ENCODE assay signal across 8 cellular contexts in genomic region chr10:103884681-103885139, GRCh38. TPM values are rescaled to one million over a fixed set of nuclear protein-coding genes. Genes with fewer than 3 reads are reported as not detected.
A peak's percentile ranks its signal among the peaks of the same experiment; 100 is the strongest.
DNase-seq lines count a peak whose midpoint lies in the region; ATAC-seq, FAIRE-seq and TF ChIP-seq lines count a peak whose summit lies in the region.

No MANE protein-coding gene starts in this region.

- BruUV-seq in K562 (replicated peaks; lab: Mats Ljungman, UMichigan) = no TSS peak

- TF ChIP-seq RAD21 in K562 (CRISPR knock-in tag; conservative IDR thresholded peaks at IDR 0.05 in 1 of 2, IDR thresholded peaks at IDR 0.05 in 1 of 2) = peak; percentile 61 to 72

- no peaks in the 10 kb centered on the region for H4K20me1 ChIP-seq in K562 (replicated peaks; ENCODE audit: control insufficient read depth, insufficient read depth, low read length)

- no peaks in the 10 kb centered on the region for H3K9me1 ChIP-seq in K562 (ENCODE audit: control insufficient read depth, insufficient read depth, low read length)

- no peak for TF ChIP-seq POLR2A in K562 (conservative IDR thresholded peaks at IDR 0.05)

- no peak overlapping the region for H3K27ac ChIP-seq in K562 (ENCODE audit: extremely low read depth, low read depth, low read length)

- no peaks in the 10 kb centered on the region for H3K4me1 ChIP-seq in K562 (replicated peaks in 1 of 2; ENCODE audit: control insufficient read depth in 2 of 2, insufficient read depth in 2 of 2, low read length in 2 of 2)

- H3K79me2 ChIP-seq in K562 (ENCODE audit: control insufficient read depth, insufficient read depth, low read length) = no peaks in the 10 kb centered on the region

- in situ Hi-C loops in K562 (cut with MboI) = loop anchor here (5.0 to 10.0 kb wide), 2 partner anchors 83 to 170 kb away; partner anchors contain the start of gene SLK

- H3K4me3 ChIP-seq in K562 = no peak overlapping the region

- POLR2A ChIA-PET in K562 (lab: Yijun Ruan, JAX) = no interaction called here

- intact Hi-C loops in K562 (cut with micrococcal nuclease) = loop anchor here (1.0 to 10.0 kb wide), 5 partner anchors 83 to 468 kb away; partner anchors contain the start of genes CFAP58 and SLK

- TF ChIP-seq EP300 in K562 (IDR thresholded peaks at IDR 0.05; ENCODE audit: low read length) = no peak

- peaks cover 5% of the 10 kb centered on the region; the same call in 1 of the 3 replicates for H3K36me3 ChIP-seq in K562 (ENCODE audit: control insufficient read depth, insufficient read depth, low read length)

- H3K9me3 ChIP-seq in K562 (replicated peaks; ENCODE audit: control insufficient read depth, insufficient read depth, low read depth, low read length) = no peaks in the 10 kb centered on the region

- H2AFZ ChIP-seq in K562 (ENCODE audit: low read depth, low read length) = no peak overlapping the region

- FAIRE-seq in K562 (lab: Jason Lieb, UNC) = peak; percentile 85

- peak; percentile 57 to 75 (median 66) for TF ChIP-seq CTCF in K562 (IDR thresholded peaks at IDR 0.05 in 2 of 3, conservative IDR thresholded peaks at IDR 0.05 in 1 of 3; ENCODE audit: insufficient read depth in 2 of 3, low read depth in 1 of 3, low read length in 3 of 3)

- DNase-seq in NOMO-1 (lab: John Stamatoyannopoulos, UW; ENCODE audit: unreplicated experiment in 2 of 2) = peak; percentile 30 to 46
- no peak for DNase-seq in NOMO-1 treated with dmso at 0.1 percent for 144 hours (lab: John Stamatoyannopoulos, UW; ENCODE audit: unreplicated experiment)
- DNase-seq in NCI-H748 treated with DMSO at 0.1 percent for 48 hours (lab: John Stamatoyannopoulos, UW) = peak; percentile 33
- peak; percentile 54 to 59 (median 54) for DNase-seq in K562 (ENCODE audit: extremely low read depth in 1 of 4, low spot score in 3 of 4)
- DNase-seq in iPS-NIHi11 (ENCODE audit: low spot score) = peak; percentile 84
- DNase-seq in superior temporal gyrus (ENCODE audit: extremely low spot score) = peak; percentile 88

- CTCF ChIA-PET in K562 (lab: Yijun Ruan, JAX; ENCODE audit: low intra/inter-chr PET ratio) = interaction anchor here (2.3 kb wide), 1 partner anchor 172 kb away, joined by 16 read pairs; no protein-coding TSS in a partner anchor

- H3K9ac ChIP-seq in K562 (ENCODE audit: insufficient read depth in 1 of 2, low read depth in 2 of 2, low read length in 2 of 2) = no peak overlapping the region

- ATAC-seq in HG02885 (IDR thresholded peaks at IDR 0.05; ENCODE audit: poor library complexity, unreplicated experiment) (peak; percentile 53), K562 (peak; percentile 91), GM21526 (IDR thresholded peaks at IDR 0.05; ENCODE audit: low FRiP score, unreplicated experiment) (no peak)

- no peak overlapping the region for H3K4me2 ChIP-seq in K562 (ENCODE audit: insufficient read depth, low read length)

- H3K27me3 ChIP-seq in K562 (ENCODE audit: control insufficient read depth in 2 of 2, insufficient read depth in 2 of 2, low read length in 2 of 2) = no peaks in the 10 kb centered on the region

- WGBS in K562 (ENCODE audit: insufficient coverage, low coverage, missing lambda C conversion rate) = 59% methylated on average over 3 of the region's 3 CpGs

TF ChIP-seq in K562, 482 proteins besides CTCF, POLR2A, EP300 and RAD21:
- no peak for TF ChIP-seq MAFF (IDR thresholded peaks at IDR 0.05; ENCODE audit: low read length)
- peak; percentile 79 for TF ChIP-seq ZKSCAN1 (IDR thresholded peaks at IDR 0.05; ENCODE audit: low read depth, low read length)
- peak; percentile 36; the same call in 1 of the 2 replicates for TF ChIP-seq SMC3 (conservative IDR thresholded peaks at IDR 0.05; ENCODE audit: insufficient read depth, low read depth, low read length)
- no peak for TF ChIP-seq ZBED1 (IDR thresholded peaks at IDR 0.05)
- TF ChIP-seq ZNF57 (CRISPR knock-in tag; IDR thresholded peaks at IDR 0.05) = no peak

RNA-seq across cellular contexts. Expression of gene SH3PXD2A, which starts 29.3 kb away (rescaled TPM):
- total RNA-seq in K562 (2011; cell fraction: chromatin; rRNA removed; ENCODE audit: low replicate concordance) = 4.2 and 10.4 TPM in 2 replicates
- total RNA-seq in K562 (2011; cell fraction: nucleolus; rRNA removed) = 3.7 and 4.5 TPM in 2 replicates
- total RNA-seq in K562 (2011; cell fraction: nucleoplasm; rRNA removed) = 4.0 and 5.2 TPM in 2 replicates
- total RNA-seq in K562 (2014; rRNA removed) (1.9 and 2.0 TPM in 2 replicates), K562 (2014; rRNA removed; fragmentation: Illumina TruSeq; extraction: Trizol) (2.2 and 2.4 TPM in 2 replicates), K562 (2015; rRNA removed; fragmentation: Illumina TruSeq; extraction: Trizol) (2.5 and 2.6 TPM in 2 replicates), K562 (2021) (8.5 and 9.3 TPM in 2 replicates)
- polyA plus RNA-seq in K562 (2011; rRNA removed) (2.5 and 3.5 TPM in 2 replicates), K562 (2014; fragmentation: Illumina TruSeq; extraction: Trizol) (4.0 and 5.1 TPM in 2 replicates), K562 (2014; fragmentation: Nextera tagmentation; extraction: Ambion mirVana) (under 1 TPM; 0.41 to 0.59 TPM), K562 (2014; rRNA removed) (3.0 and 3.4 TPM in 2 replicates)
- polyA plus RNA-seq in K562 (2011; cell fraction: cytosol; rRNA removed) = 2.6 and 4.5 TPM in 2 replicates
- polyA plus RNA-seq in K562 (2011; cell fraction: nucleus; rRNA removed) = 4.5 and 9.1 TPM in 2 replicates
- polyA plus RNA-seq in K562 (2012) = 3.1 and 4.1 TPM in 2 replicates
- 2.8 and 4.2 TPM in 2 replicates for polyA minus RNA-seq in K562 (2011; rRNA and poly(A)+ RNA removed)
- 5.8 and 7.3 TPM in 2 replicates for polyA minus RNA-seq in K562 (2011; cell fraction: cytosol; rRNA and poly(A)+ RNA removed)
- polyA minus RNA-seq in K562 (2011; cell fraction: nucleus; rRNA and poly(A)+ RNA removed) = 2.2 and 2.8 TPM in 2 replicates

RNA-seq across cellular contexts. Expression of gene STN1, which starts 33.3 kb away (rescaled TPM):
- 5.1 and 6.2 TPM in 2 replicates for total RNA-seq in K562 (2011; cell fraction: chromatin; rRNA removed; ENCODE audit: low replicate concordance)
- 3.3 and 3.8 TPM in 2 replicates for total RNA-seq in K562 (2011; cell fraction: nucleolus; rRNA removed)
- total RNA-seq in K562 (2011; cell fraction: nucleoplasm; rRNA removed) = 4.1 and 5.1 TPM in 2 replicates
- total RNA-seq in K562 (2014; rRNA removed) (9.2 and 10.2 TPM in 2 replicates), K562 (2014; rRNA removed; fragmentation: Illumina TruSeq; extraction: Trizol) (13.6 and 13.8 TPM in 2 replicates), K562 (2015; rRNA removed; fragmentation: Illumina TruSeq; extraction: Trizol) (13.8 and 15.3 TPM in 2 replicates), K562 (2021) (9.0 and 9.1 TPM in 2 replicates)
- polyA plus RNA-seq in K562 (2011; rRNA removed) (19.2 and 19.6 TPM in 2 replicates), K562 (2014; fragmentation: Illumina TruSeq; extraction: Trizol) (12.4 and 14.6 TPM in 2 replicates), K562 (2014; fragmentation: Nextera tagmentation; extraction: Ambion mirVana) (10 to 100 TPM; 12.0 to 16.0 TPM), K562 (2014; rRNA removed) (11.2 and 11.6 TPM in 2 replicates)
- 11.3 and 16.5 TPM in 2 replicates for polyA plus RNA-seq in K562 (2011; cell fraction: cytosol; rRNA removed)
- 7.0 and 12.2 TPM in 2 replicates for polyA plus RNA-seq in K562 (2011; cell fraction: nucleus; rRNA removed)
- 12.3 and 16.5 TPM in 2 replicates for polyA plus RNA-seq in K562 (2012)
- 16.5 and 19.9 TPM in 2 replicates for polyA minus RNA-seq in K562 (2011; rRNA and poly(A)+ RNA removed)
- polyA minus RNA-seq in K562 (2011; cell fraction: cytosol; rRNA and poly(A)+ RNA removed) = 5.0 and 6.6 TPM in 2 replicates
- 2.8 and 8.0 TPM in 2 replicates for polyA minus RNA-seq in K562 (2011; cell fraction: nucleus; rRNA and poly(A)+ RNA removed)
